Comparison of ENCODE assay signal across 22 cellular contexts in genomic region chr13:35592457-35592856, GRCh38.
"Had no signal": no experiment of that assay in that cellular context is flagged by ENCODE, and none has a peak within 500 bp of the region (broad histone marks: within the 10 kb centered on the region; RNA-seq: fewer than 3 reads in every experiment).

No MANE protein-coding gene starts in this region.

- H3K27ac ChIP-seq: dorsolateral prefrontal cortex, neutrophil, parathyroid adenoma, sigmoid colon, thoracic aorta, tibial nerve, upper lobe of left lung had no signal

- ATAC-seq: left lobe of liver; mucosa of descending colon; natural killer cell treated with Interleukin-12 subunit alpha and Interleukin-12 subunit beta and Interleukin-15 and Interleukin-18, amount 100 ng/mL, for 72 hours; stimulated activated memory B cell treated with anti-CD40 and anti-IgM and Interleukin-4, amounts not matched to agents 10 μg/mL and 1 μg/mL and 100 μg/mL, for 72 hours; stimulated activated naive CD8-positive, alpha-beta T cell treated with anti-CD3 and anti-CD28 coated beads, Interleukin-15, Interleukin-2, amounts not matched to agents 100 U/mL and 50 U/mL, for 24 hours had no signal

- H3K4me3 Mint-ChIP-seq: memory B cell; mesothelial cell of epicardium; naive B cell; natural killer cell treated with Interleukin-12 subunit alpha and Interleukin-12 subunit beta and Interleukin-15 and Interleukin-18, amount 100 ng/mL, for 72 hours; neural crest cell; stimulated activated memory B cell treated with anti-CD40 and anti-IgM and Interleukin-4, amounts not matched to agents 10 μg/mL and 1 μg/mL and 100 μg/mL, for 72 hours had no signal

- H3K4me1 Mint-ChIP-seq: memory B cell; mesothelial cell of epicardium; naive B cell; neural crest cell; stimulated activated memory B cell treated with anti-CD40 and anti-IgM and Interleukin-4, amounts not matched to agents 10 μg/mL and 1 μg/mL and 100 μg/mL, for 72 hours had no signal

- H3K79me2 ChIP-seq: parathyroid adenoma had no signal

- H3K4me3 ChIP-seq: dorsolateral prefrontal cortex, lung, mucosa of descending colon, sigmoid colon, thoracic aorta, tibial nerve, upper lobe of left lung had no signal

- H3K4me1 ChIP-seq: parathyroid adenoma, tibial nerve, upper lobe of left lung had no signal

- H3K36me3 Mint-ChIP-seq: natural killer cell treated with Interleukin-12 subunit alpha and Interleukin-12 subunit beta and Interleukin-15 and Interleukin-18, amount 100 ng/mL, for 72 hours had no signal

- H2AFZ ChIP-seq: parathyroid adenoma had no signal

- H3K27me3 Mint-ChIP-seq: memory B cell; naive B cell; natural killer cell treated with Interleukin-12 subunit alpha and Interleukin-12 subunit beta and Interleukin-15 and Interleukin-18, amount 100 ng/mL, for 72 hours; progenitor cell of endocrine pancreas; stimulated activated memory B cell treated with anti-CD40 and anti-IgM and Interleukin-4, amounts not matched to agents 10 μg/mL and 1 μg/mL and 100 μg/mL, for 72 hours had no signal

- H3K36me3 ChIP-seq: neutrophil, thoracic aorta, upper lobe of left lung had no signal

- DNase-seq: dorsolateral prefrontal cortex; effector CD4-positive, alpha-beta T cell; kidney; mucosa of descending colon; naive B cell; sigmoid colon; stimulated activated CD4-positive, alpha-beta T cell treated with anti-CD3 and anti-CD28 coated beads, Interleukin-4, amount 100 ng/mL, for 4 hours; stimulated activated naive CD8-positive, alpha-beta T cell treated with anti-CD3 and anti-CD28 coated beads, Interleukin-15, Interleukin-2, amounts not matched to agents 100 U/mL and 50 U/mL, for 24 hours; substantia nigra; upper lobe of left lung had no signal

- H3K9me3 Mint-ChIP-seq: memory B cell; mesothelial cell of epicardium; naive B cell; natural killer cell treated with Interleukin-12 subunit alpha and Interleukin-12 subunit beta and Interleukin-15 and Interleukin-18, amount 100 ng/mL, for 72 hours; neural crest cell; stimulated activated memory B cell treated with anti-CD40 and anti-IgM and Interleukin-4, amounts not matched to agents 10 μg/mL and 1 μg/mL and 100 μg/mL, for 72 hours had no signal

- H3K27me3 ChIP-seq: dorsolateral prefrontal cortex, neutrophil, sigmoid colon, tibial nerve, upper lobe of left lung had no signal

- H3K27ac Mint-ChIP-seq: memory B cell; mesothelial cell of epicardium; naive B cell; natural killer cell treated with Interleukin-12 subunit alpha and Interleukin-12 subunit beta and Interleukin-15 and Interleukin-18, amount 100 ng/mL, for 72 hours; progenitor cell of endocrine pancreas; stimulated activated memory B cell treated with anti-CD40 and anti-IgM and Interleukin-4, amounts not matched to agents 10 μg/mL and 1 μg/mL and 100 μg/mL, for 72 hours had no signal
